In the genomic region with DNA sequence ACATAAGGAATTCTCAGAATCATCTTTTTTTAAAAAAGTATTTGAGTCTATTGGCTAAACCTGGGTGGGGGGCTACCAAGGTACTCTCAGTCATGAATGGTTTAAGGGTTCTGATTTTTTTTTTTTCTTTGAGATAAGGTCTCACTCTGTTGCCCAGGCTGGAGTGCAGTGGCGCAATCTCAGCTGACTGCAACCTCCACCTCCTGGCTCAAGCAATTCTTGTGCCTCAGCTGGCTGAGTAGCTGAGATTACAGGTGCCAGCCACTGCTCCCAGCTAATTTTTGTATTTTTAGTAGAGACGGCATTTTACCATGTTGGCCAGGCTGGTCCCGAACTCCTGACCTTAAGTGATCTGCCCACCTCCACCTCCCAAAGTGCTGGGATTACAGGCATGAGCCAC, we compare ENCODE assay signal across 7 cellular contexts.
DNase-seq lines count a peak whose midpoint lies in the region; ATAC-seq, FAIRE-seq and TF ChIP-seq lines count a peak whose summit lies in the region.
"Not testable (repeated sequence)": the region's sequence is repeated elsewhere in the genome, so short reads cannot be mapped to it uniquely, and the experiment has no call there.

No MANE protein-coding gene starts in this region.

- not testable (repeated sequence) for BruUV-seq in K562 (replicated peaks; lab: Mats Ljungman, UMichigan)

- TF ChIP-seq EP300 in K562 (IDR thresholded peaks at IDR 0.05; ENCODE audit: low read length); H1 (IDR thresholded peaks at IDR 0.05; ENCODE audit: borderline replicate concordance in 1 of 2, low read depth in 2 of 2, low read length in 2 of 2): not testable (repeated sequence)

- H4K20me1 ChIP-seq in GM23338 (replicated peaks; ENCODE audit: insufficient read depth); K562 (replicated peaks; ENCODE audit: control insufficient read depth, insufficient read depth, low read length); H1 (replicated peaks in 1 of 2; ENCODE audit: control insufficient read depth in 1 of 2, insufficient read depth in 2 of 2, low read length in 2 of 2): not testable (repeated sequence)

- not testable (repeated sequence) for H3K36me3 ChIP-seq in GM23338 (ENCODE audit: insufficient read depth); HUES6 (ENCODE audit: control insufficient read depth, insufficient read depth, low read length); K562 (ENCODE audit: control insufficient read depth, insufficient read depth, low read length); H1 (ENCODE audit: control insufficient read depth in 2 of 4, insufficient read depth in 4 of 4, low read length in 3 of 4)

- in situ Hi-C loops in K562 (cut with MboI) = not testable (repeated sequence)

- H3K4me3 ChIP-seq in GM23338 (0 out of 2 replicates have a peak overlapping the region, but pooled peaks have one; percentile 9), H1 (ENCODE audit: extremely low read depth in 1 of 4, insufficient read depth in 2 of 4, low read depth in 3 of 4, low read length in 4 of 4) (peak overlapping the region in 1 of 4 experiments; percentile 50; a peak in 1 of 8 replicates)
- not testable (repeated sequence) for H3K4me3 ChIP-seq in HUES6 (ENCODE audit: low read depth, low read length); K562

- TF ChIP-seq CTCF in GM23338 (conservative IDR thresholded peaks at IDR 0.05; ENCODE audit: low read depth in 2 of 2); WTC11 (IDR thresholded peaks at IDR 0.05); K562 (IDR thresholded peaks at IDR 0.05 in 2 of 3, conservative IDR thresholded peaks at IDR 0.05 in 1 of 3; ENCODE audit: insufficient read depth in 2 of 3, low read depth in 1 of 3, low read length in 3 of 3); H1 (IDR thresholded peaks at IDR 0.05; ENCODE audit: control extremely low read depth in 1 of 3, insufficient read depth in 1 of 3, low read depth in 1 of 3, low read length in 3 of 3): not testable (repeated sequence)

- not testable (repeated sequence) for TF ChIP-seq RAD21 in K562 (CRISPR knock-in tag; conservative IDR thresholded peaks at IDR 0.05 in 1 of 2, IDR thresholded peaks at IDR 0.05 in 1 of 2); H1 (IDR thresholded peaks at IDR 0.05 in 1 of 2, conservative IDR thresholded peaks at IDR 0.05 in 1 of 2; ENCODE audit: low read depth in 2 of 2, low read length in 2 of 2)

- not testable (repeated sequence) for H3K79me1 ChIP-seq in H1 (ENCODE audit: low read depth, low read length)

- POLR2A ChIA-PET in WTC11 (lab: Charles Lee); K562 (lab: Yijun Ruan, JAX): not testable (repeated sequence)
- POLR2A ChIA-PET in H1 (lab: Charles Lee; ENCODE audit: partially characterized antibody) = interaction anchor here (1.1 kb wide), 1 partner anchor 225 kb away, joined by 3 read pairs; the partner anchor contains the start of gene SPDL1

- not testable (repeated sequence) for H4K5ac ChIP-seq in H1 (ENCODE audit: insufficient read length, low read depth, low read length)

- not testable (repeated sequence) for H3K79me2 ChIP-seq in GM23338 (replicated peaks; ENCODE audit: insufficient read depth); K562 (ENCODE audit: control insufficient read depth, insufficient read depth, low read length); H1 (ENCODE audit: control insufficient read depth in 1 of 2, insufficient read depth in 2 of 2, low read length in 2 of 2)

- not testable (repeated sequence) for H2AK5ac ChIP-seq in H1 (ENCODE audit: low read depth, low read length)

- WGBS in K562 (ENCODE audit: insufficient coverage, low coverage, missing lambda C conversion rate) = 62% methylated on average over 3 of the region's 3 CpGs
- 81% methylated on average over 3 of the region's 3 CpGs; no CpG with 5 or more reads in 1 of the 2 experiments for WGBS in H1 (ENCODE audit: extremely low coverage in 1 of 2, insufficient coverage in 1 of 2, insufficient read length in 1 of 2, insufficient replicate concordance in 2 of 2, low coverage in 1 of 2, low lambda C conversion rate in 2 of 2, missing lambda C conversion rate in 1 of 2), 2 experiments

- peaks cover 56% of the 10 kb centered on the region for H3K4me1 ChIP-seq in GM23338 (ENCODE audit: insufficient read depth)
- peaks cover 46% of the 10 kb centered on the region for H3K4me1 ChIP-seq in HUES6 (ENCODE audit: control insufficient read depth, insufficient read depth, low read length)
- not testable (repeated sequence) for H3K4me1 ChIP-seq in K562 (replicated peaks in 1 of 2; ENCODE audit: control insufficient read depth in 2 of 2, insufficient read depth in 2 of 2, low read length in 2 of 2)
- peaks cover 2 to 33% (median 24%) of the 10 kb centered on the region in 4 experiments for H3K4me1 ChIP-seq in H1 (replicated peaks in 1 of 4; ENCODE audit: control insufficient read depth in 3 of 4, insufficient read depth in 4 of 4, low read length in 3 of 4)

- not testable (repeated sequence) for H3K23me2 ChIP-seq in H1 (ENCODE audit: low read depth, low read length)

- H3K18ac ChIP-seq in H1 (ENCODE audit: extremely low read depth, low read length) = not testable (repeated sequence)

- H3K9me3 ChIP-seq in HUES6 (ENCODE audit: control insufficient read depth, insufficient read depth, low read depth, low read length); K562 (replicated peaks; ENCODE audit: control insufficient read depth, insufficient read depth, low read depth, low read length); H1 (ENCODE audit: insufficient read depth in 2 of 2, low read depth in 1 of 2, low read length in 1 of 2): not testable (repeated sequence)

- H2BK5ac ChIP-seq in H1 (ENCODE audit: low read depth, low read length) = peak overlapping the region; percentile 82; the same call in 1 of the 2 replicates

- not testable (repeated sequence) for TF ChIP-seq POLR2A in K562 (conservative IDR thresholded peaks at IDR 0.05); H1 (IDR thresholded peaks at IDR 0.05; ENCODE audit: control extremely low read depth in 1 of 2, low read depth in 2 of 2, low read length in 2 of 2)

- not testable (repeated sequence) for H3K4ac ChIP-seq in H1 (replicated peaks; ENCODE audit: insufficient read length, low read depth, low read length)

- not testable (repeated sequence) for H3K36me3 Mint-ChIP-seq in GM23338 (ENCODE audit: low read depth); WTC11
- H3K36me3 Mint-ChIP-seq in memory B cell = peaks cover 51% of the 10 kb centered on the region
- peaks cover 86% of the 10 kb centered on the region for H3K36me3 Mint-ChIP-seq in stimulated activated effector memory CD8-positive, alpha-beta T cell treated with anti-CD3 and anti-CD28 coated beads, Interleukin-12 subunit alpha, Interleukin-12 subunit beta, amount 100 ng/mL, for 72 hours

- H3K4me2 ChIP-seq in GM23338 (peak overlapping the region; percentile 69), H1 (ENCODE audit: insufficient read depth in 1 of 2, low read depth in 2 of 2, low read length in 2 of 2) (peak overlapping the region; percentile 24 to 62; a peak in 2 of 4 replicates)
- not testable (repeated sequence) for H3K4me2 ChIP-seq in K562 (ENCODE audit: insufficient read depth, low read length)

- H4K8ac ChIP-seq in H1 (ENCODE audit: extremely low read depth, insufficient read depth, low read length) = not testable (repeated sequence)

- H3K27me3 ChIP-seq in GM23338 (ENCODE audit: insufficient read depth); HUES6 (ENCODE audit: control insufficient read depth, insufficient read depth, low read length); K562 (ENCODE audit: control insufficient read depth in 2 of 2, insufficient read depth in 2 of 2, low read length in 2 of 2); H1 (replicated peaks in 1 of 4; ENCODE audit: control insufficient read depth in 3 of 4, extremely low read depth in 1 of 4, insufficient read depth in 3 of 4, low read length in 3 of 4): not testable (repeated sequence)

- not testable (repeated sequence) for H3K56ac ChIP-seq in H1 (replicated peaks; ENCODE audit: insufficient read length, low read depth, low read length)

- not testable (repeated sequence) for H2BK120ac ChIP-seq in H1 (replicated peaks; ENCODE audit: low read depth, low read length)

- not testable (repeated sequence) for ATAC-seq in GM23338; WTC11; K562; memory B cell (ENCODE audit: low read depth); stimulated activated effector memory CD8-positive, alpha-beta T cell treated with anti-CD3 and anti-CD28 coated beads, Interleukin-12 subunit alpha, Interleukin-12 subunit beta, amount 100 ng/mL, for 72 hours

- not testable (repeated sequence) for H3K23ac ChIP-seq in H1 (ENCODE audit: insufficient read length)

- not testable (repeated sequence) for H3F3A ChIP-seq in GM23338 (replicated peaks; ENCODE audit: low read depth)

- peak overlapping the region; percentile 54; the same call in 1 of the 3 replicates for H3K4me3 Mint-ChIP-seq in GM23338
- H3K4me3 Mint-ChIP-seq in WTC11; memory B cell; stimulated activated effector memory CD8-positive, alpha-beta T cell treated with anti-CD3 and anti-CD28 coated beads, Interleukin-12 subunit alpha, Interleukin-12 subunit beta, amount 100 ng/mL, for 72 hours: not testable (repeated sequence)

- H3K9me1 ChIP-seq in K562 (ENCODE audit: control insufficient read depth, insufficient read depth, low read length) = not testable (repeated sequence)

- H3K14ac ChIP-seq in H1 (ENCODE audit: insufficient read length) = not testable (repeated sequence)

- intact Hi-C loops in K562 (cut with micrococcal nuclease) = loop anchor here (10.0 kb wide), 1 partner anchor 176 kb away; the partner anchor contains the start of gene INSYN2B

- H3K27ac Mint-ChIP-seq in GM23338, WTC11: not testable (repeated sequence)
- peak overlapping the region; percentile 41 for H3K27ac Mint-ChIP-seq in memory B cell
- peak overlapping the region; percentile 18 for H3K27ac Mint-ChIP-seq in stimulated activated effector memory CD8-positive, alpha-beta T cell treated with anti-CD3 and anti-CD28 coated beads, Interleukin-12 subunit alpha, Interleukin-12 subunit beta, amount 100 ng/mL, for 72 hours

- CTCF ChIA-PET in WTC11 (lab: Charles Lee) = interaction anchor here (0.9 to 5.9 kb wide), 4 partner anchors 18 to 407 kb away, joined by 3 to 36 read pairs (median 7); partner anchors contain the start of gene INSYN2B
- CTCF ChIA-PET in K562 (lab: Yijun Ruan, JAX; ENCODE audit: low intra/inter-chr PET ratio) = not testable (repeated sequence)
- CTCF ChIA-PET in H1 (lab: Charles Lee; ENCODE audit: partially characterized antibody) = interaction anchor here (0.9 to 3.8 kb wide), 5 partner anchors 11 to 262 kb away, joined by 3 to 18 read pairs (median 5); partner anchors contain the start of gene INSYN2B

- H3K27ac ChIP-seq in GM23338 (ENCODE audit: low read depth) (peak overlapping the region; percentile 75), HUES6 (ENCODE audit: low read depth, low read length) (peak overlapping the region; percentile 20; the same call in 1 of the 2 replicates)
- H3K27ac ChIP-seq in K562 (ENCODE audit: extremely low read depth, low read depth, low read length); H1 (ENCODE audit: low read depth, low read length): not testable (repeated sequence)

- not testable (repeated sequence) for H3K9me3 Mint-ChIP-seq in GM23338; WTC11; memory B cell; stimulated activated effector memory CD8-positive, alpha-beta T cell treated with anti-CD3 and anti-CD28 coated beads, Interleukin-12 subunit alpha, Interleukin-12 subunit beta, amount 100 ng/mL, for 72 hours

- H4K91ac ChIP-seq in H1 (replicated peaks; ENCODE audit: insufficient read length, low read length) = not testable (repeated sequence)

- H2BK20ac ChIP-seq in H1 (ENCODE audit: low read length) = not testable (repeated sequence)

- not testable (repeated sequence) for H2BK12ac ChIP-seq in H1 (ENCODE audit: low read depth, low read length)

- H3K9ac ChIP-seq in HUES6 (ENCODE audit: low read length); K562 (ENCODE audit: insufficient read depth in 1 of 2, low read depth in 2 of 2, low read length in 2 of 2); H1 (replicated peaks in 1 of 4; ENCODE audit: extremely low read depth in 1 of 4, low read depth in 3 of 4, low read length in 3 of 4): not testable (repeated sequence)

- not testable (repeated sequence) for H2BK15ac ChIP-seq in H1 (ENCODE audit: low read length)

- not testable (repeated sequence) for H3K9me2 ChIP-seq in GM23338 (ENCODE audit: insufficient read depth)

- FAIRE-seq in K562 (lab: Jason Lieb, UNC); H1 (lab: Jason Lieb, UNC): not testable (repeated sequence)

- not testable (repeated sequence) for H2AFZ ChIP-seq in GM23338; K562 (ENCODE audit: low read depth, low read length); H1 (ENCODE audit: low read length)

- DNase-seq in GM23338 (ENCODE audit: low spot score); WTC11 (ENCODE audit: low spot score); K562 (ENCODE audit: extremely low read depth in 1 of 4, low spot score in 3 of 4); H1 (ENCODE audit: low read depth in 1 of 2, low spot score in 2 of 2); memory B cell (ENCODE audit: low spot score in 2 of 2); stimulated activated effector memory CD8-positive, alpha-beta T cell treated with anti-CD3 and anti-CD28 coated beads, Interleukin-12 subunit alpha, Interleukin-12 subunit beta, amount 100 ng/mL, for 72 hours (ENCODE audit: low spot score in 2 of 2): not testable (repeated sequence)

- H3K4me1 Mint-ChIP-seq in GM23338 (peaks cover 52% of the 10 kb centered on the region), WTC11 (peaks cover 63% of the 10 kb centered on the region), memory B cell (peaks cover 16% of the 10 kb centered on the region)
- peaks cover 35% of the 10 kb centered on the region for H3K4me1 Mint-ChIP-seq in stimulated activated effector memory CD8-positive, alpha-beta T cell treated with anti-CD3 and anti-CD28 coated beads, Interleukin-12 subunit alpha, Interleukin-12 subunit beta, amount 100 ng/mL, for 72 hours

- not testable (repeated sequence) for H3K27me3 Mint-ChIP-seq in GM23338 (ENCODE audit: insufficient read depth, low read depth, poor library complexity); WTC11 (ENCODE audit: low read depth); memory B cell
